10 cellular contexts compared by ENCODE assay signal in the genomic region with DNA sequence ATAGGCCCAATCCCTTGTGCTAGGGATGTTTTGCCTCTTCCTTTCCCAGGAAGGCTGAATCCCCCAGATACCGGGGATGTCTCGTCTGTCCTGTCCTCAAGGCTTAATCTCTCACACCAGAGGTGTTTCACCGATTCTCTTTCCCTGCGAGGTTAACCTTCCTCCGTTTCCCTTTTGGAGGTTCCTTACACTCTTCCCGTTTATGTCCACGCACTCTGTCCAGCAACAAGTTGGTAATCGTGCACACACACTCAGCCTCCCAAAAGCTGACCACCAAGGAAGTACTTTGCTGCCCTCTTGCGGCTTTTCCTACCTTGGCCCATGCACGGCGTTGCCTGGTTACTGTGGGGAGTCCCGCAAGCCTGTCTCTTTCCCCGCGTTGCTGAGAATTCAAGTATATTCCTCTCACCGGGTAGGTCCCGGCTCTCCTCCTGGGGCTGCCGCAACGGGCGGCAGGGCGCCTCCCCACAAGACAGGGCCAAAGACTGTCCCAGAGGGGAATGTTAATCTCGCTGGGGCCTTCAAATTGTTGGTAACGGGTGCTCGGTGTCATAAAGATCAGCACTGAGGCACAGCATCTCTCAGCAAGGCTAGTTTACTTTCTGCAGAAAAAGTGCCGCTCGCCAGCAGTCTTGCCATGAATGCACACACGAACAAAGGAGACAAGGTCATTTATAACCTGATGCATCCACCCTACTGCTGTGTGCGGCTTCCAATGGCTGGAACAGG. TPM values are rescaled to one million over a fixed set of nuclear protein-coding genes. Genes with fewer than 3 reads are reported as not detected.
DNase-seq lines count a peak whose midpoint lies in the region; ATAC-seq and TF ChIP-seq lines count a peak whose summit lies in the region.
"Had no signal": no experiment of that assay in that cellular context is flagged by ENCODE, and none has a peak within 500 bp of the region (broad histone marks: within the 10 kb centered on the region; RNA-seq: fewer than 3 reads in every experiment).

No MANE protein-coding gene starts in this region.

- peak; percentile 92 for ATAC-seq in WTC11
- no peak for ATAC-seq in HG02938 (IDR thresholded peaks at IDR 0.05; ENCODE audit: unreplicated experiment)
- ATAC-seq in HG02759 (IDR thresholded peaks at IDR 0.05; ENCODE audit: unreplicated experiment) = no peak

- CTCF ChIA-PET in WTC11 (lab: Charles Lee) = interaction anchor here (0.7 to 1.0 kb wide), 2 partner anchors 15 to 109 kb away, joined by 3 to 4 read pairs; no protein-coding TSS in a partner anchor
- CTCF ChIA-PET in activated CD4-positive, alpha-beta memory T cell treated with anti-CD3 and anti-CD28 coated beads for 36 hours (lab: Charles Lee) = no interaction called here

- TF ChIP-seq CTCF in LNCaP clone FGC (IDR thresholded peaks at IDR 0.05; ENCODE audit: control insufficient read depth, extremely low read depth, insufficient read depth) (peak; percentile 69), WTC11 (IDR thresholded peaks at IDR 0.05) (0 out of 2 replicates have a peak, but pooled peaks have one; percentile 32)

- peaks cover 27% of the 10 kb centered on the region for H3K4me1 Mint-ChIP-seq in WTC11
- no peaks in the 10 kb centered on the region for H3K4me1 Mint-ChIP-seq in activated CD4-positive, alpha-beta memory T cell treated with anti-CD3 and anti-CD28 coated beads for 36 hours (ENCODE audit: low read depth)

- intact Hi-C loops in activated CD4-positive, alpha-beta memory T cell treated with anti-CD3 and anti-CD28 coated beads for 36 hours (cut with micrococcal nuclease) = no loop called here

- peak; percentile 36 for DNase-seq in DMS53 treated with DMSO at 0.1 percent for 48 hours (lab: John Stamatoyannopoulos, UW; ENCODE audit: unreplicated experiment)
- peak; percentile 13 for DNase-seq in LNCaP clone FGC (ENCODE audit: low read depth)
- peak; percentile 81 for DNase-seq in WTC11 (ENCODE audit: low spot score)
- peak; percentile 15 for DNase-seq in myocyte (ENCODE audit: low read depth)
- no peak for DNase-seq in activated CD4-positive, alpha-beta memory T cell treated with anti-CD3 and anti-CD28 coated beads for 36 hours
- DNase-seq in mucosa of gallbladder (ENCODE audit: low spot score) = no peak
- DNase-seq: NCI-H1048 had no signal

- H3K27ac Mint-ChIP-seq in WTC11 = peak overlapping the region; percentile 61; the same call in 1 of the 2 replicates
- H3K27ac Mint-ChIP-seq in activated CD4-positive, alpha-beta memory T cell treated with anti-CD3 and anti-CD28 coated beads for 36 hours = no peak overlapping the region

- H3K4me3 Mint-ChIP-seq in WTC11 = peak overlapping the region; percentile 28; the same call in 1 of the 2 replicates
- H3K4me3 Mint-ChIP-seq in activated CD4-positive, alpha-beta memory T cell treated with anti-CD3 and anti-CD28 coated beads for 36 hours = no peak overlapping the region

- H3K4me3 ChIP-seq in LNCaP clone FGC (ENCODE audit: low read depth, low read length) = no peak overlapping the region
- H3K4me3 ChIP-seq: upper lobe of left lung had no signal

- POLR2A ChIA-PET in WTC11 (lab: Charles Lee) = no interaction called here
- POLR2A ChIA-PET in activated CD4-positive, alpha-beta memory T cell treated with anti-CD3 and anti-CD28 coated beads for 36 hours (lab: Charles Lee) = no interaction called here

- peaks cover 34% of the 10 kb centered on the region for H3K9me3 Mint-ChIP-seq in WTC11
- peaks cover 2% of the 10 kb centered on the region for H3K9me3 Mint-ChIP-seq in activated CD4-positive, alpha-beta memory T cell treated with anti-CD3 and anti-CD28 coated beads for 36 hours

- no peaks in the 10 kb centered on the region for H3K27me3 Mint-ChIP-seq in WTC11 (ENCODE audit: low read depth)
- peaks cover 8% of the 10 kb centered on the region for H3K27me3 Mint-ChIP-seq in activated CD4-positive, alpha-beta memory T cell treated with anti-CD3 and anti-CD28 coated beads for 36 hours

- H3K36me3 Mint-ChIP-seq in WTC11 = peaks cover 7% of the 10 kb centered on the region; the same call in 1 of the 2 replicates
- no peaks in the 10 kb centered on the region for H3K36me3 Mint-ChIP-seq in activated CD4-positive, alpha-beta memory T cell treated with anti-CD3 and anti-CD28 coated beads for 36 hours

TF ChIP-seq in WTC11, 78 proteins besides CTCF, POLR2A, EP300 and RAD21 (continues in another document):
- TF ChIP-seq PRDM15 (CRISPR knock-in tag; IDR thresholded peaks at IDR 0.05) = no peak
- TF ChIP-seq, protein P1, sequence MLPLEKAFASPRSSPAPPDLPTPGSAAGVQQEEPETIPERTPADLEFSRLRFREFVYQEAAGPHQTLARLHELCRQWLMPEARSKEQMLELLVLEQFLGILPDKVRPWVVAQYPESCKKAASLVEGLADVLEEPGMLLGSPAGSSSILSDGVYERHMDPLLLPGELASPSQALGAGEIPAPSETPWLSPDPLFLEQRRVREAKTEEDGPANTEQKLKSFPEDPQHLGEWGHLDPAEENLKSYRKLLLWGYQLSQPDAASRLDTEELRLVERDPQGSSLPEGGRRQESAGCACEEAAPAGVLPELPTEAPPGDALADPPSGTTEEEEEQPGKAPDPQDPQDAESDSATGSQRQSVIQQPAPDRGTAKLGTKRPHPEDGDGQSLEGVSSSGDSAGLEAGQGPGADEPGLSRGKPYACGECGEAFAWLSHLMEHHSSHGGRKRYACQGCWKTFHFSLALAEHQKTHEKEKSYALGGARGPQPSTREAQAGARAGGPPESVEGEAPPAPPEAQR (CRISPR knock-in tag; IDR thresholded peaks at IDR 0.05) = no peak
- TF ChIP-seq, protein P2, sequence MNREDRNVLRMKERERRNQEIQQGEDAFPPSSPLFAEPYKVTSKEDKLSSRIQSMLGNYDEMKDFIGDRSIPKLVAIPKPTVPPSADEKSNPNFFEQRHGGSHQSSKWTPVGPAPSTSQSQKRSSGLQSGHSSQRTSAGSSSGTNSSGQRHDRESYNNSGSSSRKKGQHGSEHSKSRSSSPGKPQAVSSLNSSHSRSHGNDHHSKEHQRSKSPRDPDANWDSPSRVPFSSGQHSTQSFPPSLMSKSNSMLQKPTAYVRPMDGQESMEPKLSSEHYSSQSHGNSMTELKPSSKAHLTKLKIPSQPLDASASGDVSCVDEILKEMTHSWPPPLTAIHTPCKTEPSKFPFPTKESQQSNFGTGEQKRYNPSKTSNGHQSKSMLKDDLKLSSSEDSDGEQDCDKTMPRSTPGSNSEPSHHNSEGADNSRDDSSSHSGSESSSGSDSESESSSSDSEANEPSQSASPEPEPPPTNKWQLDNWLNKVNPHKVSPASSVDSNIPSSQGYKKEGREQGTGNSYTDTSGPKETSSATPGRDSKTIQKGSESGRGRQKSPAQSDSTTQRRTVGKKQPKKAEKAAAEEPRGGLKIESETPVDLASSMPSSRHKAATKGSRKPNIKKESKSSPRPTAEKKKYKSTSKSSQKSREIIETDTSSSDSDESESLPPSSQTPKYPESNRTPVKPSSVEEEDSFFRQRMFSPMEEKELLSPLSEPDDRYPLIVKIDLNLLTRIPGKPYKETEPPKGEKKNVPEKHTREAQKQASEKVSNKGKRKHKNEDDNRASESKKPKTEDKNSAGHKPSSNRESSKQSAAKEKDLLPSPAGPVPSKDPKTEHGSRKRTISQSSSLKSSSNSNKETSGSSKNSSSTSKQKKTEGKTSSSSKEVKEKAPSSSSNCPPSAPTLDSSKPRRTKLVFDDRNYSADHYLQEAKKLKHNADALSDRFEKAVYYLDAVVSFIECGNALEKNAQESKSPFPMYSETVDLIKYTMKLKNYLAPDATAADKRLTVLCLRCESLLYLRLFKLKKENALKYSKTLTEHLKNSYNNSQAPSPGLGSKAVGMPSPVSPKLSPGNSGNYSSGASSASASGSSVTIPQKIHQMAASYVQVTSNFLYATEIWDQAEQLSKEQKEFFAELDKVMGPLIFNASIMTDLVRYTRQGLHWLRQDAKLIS (CRISPR knock-in tag; IDR thresholded peaks at IDR 0.05; ENCODE audit: borderline replicate concordance) = no peak
- TF ChIP-seq ATF1 (CRISPR knock-in tag; IDR thresholded peaks at IDR 0.05) = no peak
- TF ChIP-seq TP53 (CRISPR knock-in tag; IDR thresholded peaks at IDR 0.05) = no peak

RNA-seq across cellular contexts. Expression of gene CD177, which starts 36.7 kb away (rescaled TPM):
- 2.0 to 4.5 TPM (median 2.0 TPM) in 3 replicates for total RNA-seq in WTC11 (2021)
- total RNA-seq in myocyte = 0.10 and 0.29 TPM in 2 replicates
- polyA plus RNA-seq in myocyte (2012) = 0.09 TPM
- total RNA-seq in activated CD4-positive, alpha-beta memory T cell treated with anti-CD3 and anti-CD28 coated beads for 36 hours = not detected
- not detected for total RNA-seq in mucosa of gallbladder

RNA-seq across cellular contexts. Expression of gene PSG9, which starts 47.4 kb away (rescaled TPM):
- total RNA-seq in WTC11 (2021) = not detected in 3 replicates
- total RNA-seq in myocyte = not detected in 2 replicates
- polyA plus RNA-seq in myocyte (2012) = 0.06 TPM
- not detected for total RNA-seq in activated CD4-positive, alpha-beta memory T cell treated with anti-CD3 and anti-CD28 coated beads for 36 hours
- total RNA-seq in mucosa of gallbladder = not detected
- total RNA-seq: upper lobe of left lung had no signal

Comparison
In these comparisons a context has a peak if more than half of its experiments do, and no peak if none do; other contexts are left out.
1. DNase-seq: peak in DMS53 treated with DMSO at 0.1 percent for 48 hours (single experiment), LNCaP clone FGC (single experiment), WTC11 (single experiment) and myocyte (single experiment); none in activated CD4-positive, alpha-beta memory T cell treated with anti-CD3 and anti-CD28 coated beads for 36 hours (single experiment) and mucosa of gallbladder (single experiment).